Comparison of ENCODE assay signal across 1 cellular context in genomic region chr16:2960183-2961010, GRCh38.
TF ChIP-seq lines count a peak whose summit lies in the region.

No MANE protein-coding gene starts in this region.

TF ChIP-seq in H1, 55 proteins besides CTCF, POLR2A, EP300 and RAD21:
- TF ChIP-seq BRCA1 (IDR thresholded peaks at IDR 0.05; ENCODE audit: low read depth, low read length) (no peak), NRF1 (IDR thresholded peaks at IDR 0.05; ENCODE audit: low read depth, low read length) (no peak), CBX8 (IDR thresholded peaks at IDR 0.05; ENCODE audit: borderline replicate concordance, low read depth, low read length) (no peak), TCF12 (IDR thresholded peaks at IDR 0.05; ENCODE audit: low read depth, low read length) (no peak), FOSL1 (IDR thresholded peaks at IDR 0.05; ENCODE audit: insufficient read depth, low read depth, low read length) (no peak)
